9 cellular contexts compared by ENCODE assay signal in the genomic region with DNA sequence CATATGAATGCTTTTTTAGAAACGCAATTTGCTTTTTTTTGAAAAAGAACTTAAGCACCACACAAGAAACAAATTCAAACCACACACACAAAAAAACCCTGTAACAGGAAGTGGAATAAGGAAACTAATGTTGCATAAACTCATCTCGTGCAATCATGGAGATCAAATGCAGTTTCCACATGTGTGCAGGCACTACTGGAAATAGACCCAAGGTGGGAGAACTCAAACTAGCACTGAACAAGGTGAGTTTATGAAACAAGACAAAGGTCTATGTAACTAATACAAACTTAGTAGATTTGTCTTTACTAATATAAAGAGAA. TPM values are rescaled to one million over a fixed set of nuclear protein-coding genes. Genes with fewer than 3 reads are reported as not detected.
DNase-seq lines count a peak whose midpoint lies in the region; ATAC-seq and TF ChIP-seq lines count a peak whose summit lies in the region.
"Had no signal": no experiment of that assay in that cellular context is flagged by ENCODE, and none has a peak within 500 bp of the region (broad histone marks: within the 10 kb centered on the region; RNA-seq: fewer than 3 reads in every experiment).

No MANE protein-coding gene starts in this region.

- H3K36me3 ChIP-seq in brain microvascular endothelial cell (replicated peaks): no peaks in the 10 kb centered on the region

- H3K36me3 Mint-ChIP-seq in naive B cell: peaks cover 0 to 12% of the 10 kb centered on the region in 2 donors

- H3K27ac ChIP-seq in brain microvascular endothelial cell: no peak overlapping the region

- H3K27me3 Mint-ChIP-seq in naive B cell: no peaks in the 10 kb centered on the region

- intact Hi-C loops in cardiac septum (cut with DNase I): no loop called here

- peak overlapping the region; percentile 66 to 95 (median 85) for H3K4me3 Mint-ChIP-seq in naive B cell

- peak; percentile 69 for ATAC-seq in GM18858 (IDR thresholded peaks at IDR 0.05; ENCODE audit: unreplicated experiment)
- peak; percentile 60 for ATAC-seq in HG02763 (IDR thresholded peaks at IDR 0.05; ENCODE audit: unreplicated experiment)
- ATAC-seq in naive B cell (ENCODE audit: low read depth in 2 of 2): peak; percentile 87 to 92

- no peak overlapping the region for H3K4me3 ChIP-seq in brain microvascular endothelial cell (ENCODE audit: low read depth, low read length)

- in situ Hi-C loops in brain microvascular endothelial cell (cut with HindIII; ENCODE audit: low pct_ligation_motif_present, low sequenced_read_pairs): no loop called here

- DNase-seq in SKM-1 (lab: John Stamatoyannopoulos, UW; ENCODE audit: unreplicated experiment): peak; percentile 26
- peak; percentile 58 for DNase-seq in naive B cell
- DNase-seq in inferior parietal cortex (ENCODE audit: extremely low spot score): no peak
- DNase-seq in glomerular visceral epithelial cell (ENCODE audit: extremely low spot score): no peak
- DNase-seq in brain microvascular endothelial cell: no peak
- no peak for DNase-seq in cardiac septum (ENCODE audit: low spot score)

- H3K27ac Mint-ChIP-seq in naive B cell: peak overlapping the region; percentile 58 to 94 (median 72)

- H3K4me1 Mint-ChIP-seq in naive B cell: peaks cover 48 to 70% (median 69%) of the 10 kb centered on the region in 3 donors

- H3K9me3 Mint-ChIP-seq in naive B cell: peaks cover 0 to 9% (median 0%) of the 10 kb centered on the region in 7 donors

- TF ChIP-seq CTCF in brain microvascular endothelial cell (IDR thresholded peaks at IDR 0.05; ENCODE audit: low read depth, low read length, missing control alignments): no peak

- H3K27me3 ChIP-seq in brain microvascular endothelial cell (replicated peaks): no peaks in the 10 kb centered on the region

RNA-seq across cellular contexts. Expression of gene NIN, which starts 17.5 kb away (rescaled TPM):
- 100 to 1,000 TPM in 1 of 6 donors, 10 to 100 TPM in 5; 20.2 to 100 (median 51.1) TPM for polyA plus RNA-seq in naive B cell (ENCODE audit: low read depth in 6 of 6)
- 59.2 TPM for total RNA-seq in cardiac septum

RNA-seq across cellular contexts. Expression of gene ABHD12B, which starts 58.3 kb away (rescaled TPM):
- not detected for polyA plus RNA-seq in naive B cell (ENCODE audit: low read depth in 6 of 6)
- not detected for total RNA-seq in cardiac septum
- total RNA-seq: mononuclear cell had no signal

Comparison
In these comparisons a context has a peak if more than half of its experiments do, and no peak if none do; other contexts are left out.
1. DNase-seq: peak in SKM-1 (single experiment) and naive B cell (single experiment); none in inferior parietal cortex (single experiment), glomerular visceral epithelial cell (single experiment), brain microvascular endothelial cell (single experiment) and cardiac septum (single experiment).
2. Peak in every context shown above with its lines, with median percentiles within 50 percentile points of each other: ATAC-seq.